ENCODE assay signal across 13 cellular contexts in genomic region chr6:43492673-43493072, GRCh38. TPM values are rescaled to one million over a fixed set of nuclear protein-coding genes. Genes with fewer than 3 reads are reported as not detected.
DNase-seq lines count a peak whose midpoint lies in the region; TF ChIP-seq lines count a peak whose summit lies in the region.
"Had no signal": no experiment of that assay in that cellular context is flagged by ENCODE, and none has a peak within 500 bp of the region (broad histone marks: within the 10 kb centered on the region; RNA-seq: fewer than 3 reads in every experiment).

No MANE protein-coding gene starts in this region.

- no peaks in the 10 kb centered on the region for H3K36me3 Mint-ChIP-seq in activated CD4-positive, alpha-beta memory T cell treated with anti-CD3 and anti-CD28 coated beads, Interleukin-2, amount 10 ng/mL, durations not matched to agents 7 days and 5 days (ENCODE audit: low read depth)
- H3K36me3 Mint-ChIP-seq in activated CD4-positive, alpha-beta memory T cell treated with anti-CD3 and anti-CD28 coated beads for 36 hours: peaks cover 2% of the 10 kb centered on the region
- H3K36me3 Mint-ChIP-seq in MCF 10A (ENCODE audit: insufficient read depth, unreplicated experiment): peaks cover 30% of the 10 kb centered on the region
- H3K36me3 Mint-ChIP-seq in activated T-helper 2 cell treated with anti-CD3 and anti-CD28 coated beads, Interferon-gamma antibody, Interleukin-2, Interleukin-4, amounts not matched to agents 10 μg/mL and 5 μg/mL and 100 μg/mL, durations not matched to agents 14 hours and 24 hours and 36 hours (ENCODE audit: low read depth): peaks cover 4% of the 10 kb centered on the region

- BruUV-seq in MCF 10A (replicated peaks; lab: Mats Ljungman, UMichigan): no TSS peak

- H3K27me3 ChIP-seq in tibial artery: no peaks in the 10 kb centered on the region
- H3K27me3 ChIP-seq: testis had no signal

- CTCF ChIA-PET in activated CD4-positive, alpha-beta memory T cell treated with anti-CD3 and anti-CD28 coated beads, Interleukin-2, amount 10 ng/mL, durations not matched to agents 7 days and 5 days (lab: Charles Lee): no interaction called here
- CTCF ChIA-PET in activated CD4-positive, alpha-beta memory T cell treated with anti-CD3 and anti-CD28 coated beads for 36 hours (lab: Charles Lee): interaction anchor here (1.0 to 4.5 kb wide), 2 partner anchors 13 to 37 kb away, joined by 3 to 40 read pairs; partner anchors contain the start of gene DLK2
- CTCF ChIA-PET in MCF 10A (lab: Yijun Ruan, JAX): interaction anchor here (0.6 to 9.0 kb wide), 5 partner anchors 7 to 232 kb away, joined by 3 to 102 read pairs (median 4); partner anchors contain the start of gene DLK2

- TF ChIP-seq CTCF in MCF 10A (IDR thresholded peaks at IDR 0.05; ENCODE audit: unreplicated experiment) (no peak), tibial artery (IDR thresholded peaks at IDR 0.05) (no peak)

- H3K9me3 Mint-ChIP-seq in activated CD4-positive, alpha-beta memory T cell treated with anti-CD3 and anti-CD28 coated beads, Interleukin-2, amount 10 ng/mL, durations not matched to agents 7 days and 5 days: no peaks in the 10 kb centered on the region
- no peaks in the 10 kb centered on the region for H3K9me3 Mint-ChIP-seq in activated CD4-positive, alpha-beta memory T cell treated with anti-CD3 and anti-CD28 coated beads for 36 hours
- no peaks in the 10 kb centered on the region for H3K9me3 Mint-ChIP-seq in MCF 10A (ENCODE audit: unreplicated experiment)
- H3K9me3 Mint-ChIP-seq in activated T-helper 2 cell treated with anti-CD3 and anti-CD28 coated beads, Interferon-gamma antibody, Interleukin-2, Interleukin-4, amounts not matched to agents 10 μg/mL and 5 μg/mL and 100 μg/mL, durations not matched to agents 14 hours and 24 hours and 36 hours: no peaks in the 10 kb centered on the region

- no peaks in the 10 kb centered on the region for H3K27me3 Mint-ChIP-seq in activated CD4-positive, alpha-beta memory T cell treated with anti-CD3 and anti-CD28 coated beads, Interleukin-2, amount 10 ng/mL, durations not matched to agents 7 days and 5 days
- no peaks in the 10 kb centered on the region for H3K27me3 Mint-ChIP-seq in activated CD4-positive, alpha-beta memory T cell treated with anti-CD3 and anti-CD28 coated beads for 36 hours
- no peaks in the 10 kb centered on the region for H3K27me3 Mint-ChIP-seq in MCF 10A (ENCODE audit: insufficient read depth, unreplicated experiment)
- H3K27me3 Mint-ChIP-seq in activated T-helper 2 cell treated with anti-CD3 and anti-CD28 coated beads, Interferon-gamma antibody, Interleukin-2, Interleukin-4, amounts not matched to agents 10 μg/mL and 5 μg/mL and 100 μg/mL, durations not matched to agents 14 hours and 24 hours and 36 hours (ENCODE audit: low read depth): no peaks in the 10 kb centered on the region

- peak overlapping the region; percentile 34 to 37 for H3K27ac ChIP-seq in tibial artery
- H3K27ac ChIP-seq: testis had no signal

- H3K4me1 Mint-ChIP-seq in activated CD4-positive, alpha-beta memory T cell treated with anti-CD3 and anti-CD28 coated beads, Interleukin-2, amount 10 ng/mL, durations not matched to agents 7 days and 5 days: peaks cover 26% of the 10 kb centered on the region
- H3K4me1 Mint-ChIP-seq in activated CD4-positive, alpha-beta memory T cell treated with anti-CD3 and anti-CD28 coated beads for 36 hours (ENCODE audit: low read depth): peaks cover 25% of the 10 kb centered on the region
- peaks cover 64% of the 10 kb centered on the region for H3K4me1 Mint-ChIP-seq in MCF 10A (ENCODE audit: insufficient read depth, unreplicated experiment)
- peaks cover 11% of the 10 kb centered on the region for H3K4me1 Mint-ChIP-seq in activated T-helper 2 cell treated with anti-CD3 and anti-CD28 coated beads, Interferon-gamma antibody, Interleukin-2, Interleukin-4, amounts not matched to agents 10 μg/mL and 5 μg/mL and 100 μg/mL, durations not matched to agents 14 hours and 24 hours and 36 hours (ENCODE audit: low read depth)

- H3K27ac Mint-ChIP-seq in activated CD4-positive, alpha-beta memory T cell treated with anti-CD3 and anti-CD28 coated beads, Interleukin-2, amount 10 ng/mL, durations not matched to agents 7 days and 5 days: peak overlapping the region; percentile 36
- H3K27ac Mint-ChIP-seq in activated CD4-positive, alpha-beta memory T cell treated with anti-CD3 and anti-CD28 coated beads for 36 hours: no peak overlapping the region
- H3K27ac Mint-ChIP-seq in MCF 10A (ENCODE audit: low read depth, unreplicated experiment): peak overlapping the region; percentile 50
- H3K27ac Mint-ChIP-seq in activated T-helper 2 cell treated with anti-CD3 and anti-CD28 coated beads, Interferon-gamma antibody, Interleukin-2, Interleukin-4, amounts not matched to agents 10 μg/mL and 5 μg/mL and 100 μg/mL, durations not matched to agents 14 hours and 24 hours and 36 hours: no peak overlapping the region

- peaks cover 0 to 51% (median 41%) of the 10 kb centered on the region in 4 donors for H3K4me1 ChIP-seq in tibial artery

- no peak overlapping the region for H3K4me3 Mint-ChIP-seq in activated CD4-positive, alpha-beta memory T cell treated with anti-CD3 and anti-CD28 coated beads, Interleukin-2, amount 10 ng/mL, durations not matched to agents 7 days and 5 days
- H3K4me3 Mint-ChIP-seq in activated CD4-positive, alpha-beta memory T cell treated with anti-CD3 and anti-CD28 coated beads for 36 hours: no peak overlapping the region
- H3K4me3 Mint-ChIP-seq in MCF 10A (ENCODE audit: unreplicated experiment): peak overlapping the region; percentile 45
- H3K4me3 Mint-ChIP-seq in activated T-helper 2 cell treated with anti-CD3 and anti-CD28 coated beads, Interferon-gamma antibody, Interleukin-2, Interleukin-4, amounts not matched to agents 10 μg/mL and 5 μg/mL and 100 μg/mL, durations not matched to agents 14 hours and 24 hours and 36 hours (ENCODE audit: low read depth): no peak overlapping the region

- no peaks in the 10 kb centered on the region for H3K9me3 ChIP-seq in tibial artery
- H3K9me3 ChIP-seq: testis had no signal

- H3K36me3 ChIP-seq in tibial artery: peaks cover 4 to 17% (median 5%) of the 10 kb centered on the region in 3 donors

- intact Hi-C loops in activated CD4-positive, alpha-beta memory T cell treated with anti-CD3 and anti-CD28 coated beads for 36 hours (cut with micrococcal nuclease): no loop called here
- intact Hi-C loops in MCF 10A (cut with micrococcal nuclease) (no loop called here), tibial artery (cut with DNase I; ENCODE audit: low total_unique reads) (no loop called here)
- intact Hi-C loops in activated T-helper 2 cell treated with anti-CD3 and anti-CD28 coated beads, Interferon-gamma antibody, Interleukin-2, Interleukin-4, amounts not matched to agents 10 μg/mL and 5 μg/mL and 100 μg/mL, durations not matched to agents 14 hours and 24 hours and 36 hours (cut with micrococcal nuclease): no loop called here

- POLR2A ChIA-PET in activated CD4-positive, alpha-beta memory T cell treated with anti-CD3 and anti-CD28 coated beads, Interleukin-2, amount 10 ng/mL, durations not matched to agents 7 days and 5 days (lab: Charles Lee): interaction anchor here (0.9 kb wide), 1 partner anchor 15 kb away, joined by 3 read pairs; no protein-coding TSS in a partner anchor
- POLR2A ChIA-PET in activated CD4-positive, alpha-beta memory T cell treated with anti-CD3 and anti-CD28 coated beads for 36 hours (lab: Charles Lee): interaction anchor here (1.4 kb wide), 1 partner anchor 45 kb away, joined by 3 read pairs; no protein-coding TSS in a partner anchor
- POLR2A ChIA-PET in MCF 10A (lab: Yijun Ruan, JAX): interaction anchor here (0.6 to 9.6 kb wide), 13 partner anchors 11 to 325 kb away, joined by 3 to 209 read pairs (median 4); partner anchors contain the start of genes ABCC10, DLK2, GTPBP2 and POLR1C

- no peak for DNase-seq in activated CD4-positive, alpha-beta memory T cell treated with anti-CD3 and anti-CD28 coated beads, Interleukin-2, amount 10 ng/mL, durations not matched to agents 7 days and 5 days
- no peak for DNase-seq in activated CD4-positive, alpha-beta memory T cell treated with anti-CD3 and anti-CD28 coated beads for 36 hours
- DNase-seq in MCF 10A (ENCODE audit: unreplicated experiment) (no peak), iris pigment epithelial cell (ENCODE audit: low read depth) (peak; percentile 37), tibial artery (no peak), DMS79 (lab: John Stamatoyannopoulos, UW) (no peak), glomerular visceral epithelial cell (ENCODE audit: extremely low spot score) (no peak)
- DNase-seq in activated T-helper 2 cell treated with anti-CD3 and anti-CD28 coated beads, Interferon-gamma antibody, Interleukin-2, Interleukin-4, amounts not matched to agents 10 μg/mL and 5 μg/mL and 100 μg/mL, durations not matched to agents 14 hours and 24 hours and 36 hours (ENCODE audit: low spot score): no peak
- DNase-seq: 8988T, cerebellar nuclear complex, NCI-H1436 had no signal

- no peak overlapping the region for H3K4me3 ChIP-seq in tibial artery
- H3K4me3 ChIP-seq: lung, testis had no signal

RNA-seq across cellular contexts. Expression of gene TJAP1, which starts 15.3 kb away (rescaled TPM):
- 10 to 100 TPM; 34.7 to 36.6 TPM for total RNA-seq in activated CD4-positive, alpha-beta memory T cell treated with anti-CD3 and anti-CD28 coated beads, Interleukin-2, amount 10 ng/mL, durations not matched to agents 7 days and 5 days
- total RNA-seq in activated CD4-positive, alpha-beta memory T cell treated with anti-CD3 and anti-CD28 coated beads for 36 hours: 10 to 100 TPM; 30.5 to 36.2 TPM
- 70.9 and 78.9 TPM in 2 replicates for total RNA-seq in MCF 10A (2022)
- 36.0 and 42.7 TPM in 2 replicates for total RNA-seq in activated T-helper 2 cell treated with anti-CD3 and anti-CD28 coated beads, Interferon-gamma antibody, Interleukin-2, Interleukin-4, amounts not matched to agents 10 μg/mL and 5 μg/mL and 100 μg/mL, durations not matched to agents 14 hours and 24 hours and 36 hours

RNA-seq across cellular contexts. Expression of gene LRRC73, which starts 17.5 kb away (rescaled TPM):
- under 1 TPM; 0.23 to 0.25 TPM for total RNA-seq in activated CD4-positive, alpha-beta memory T cell treated with anti-CD3 and anti-CD28 coated beads, Interleukin-2, amount 10 ng/mL, durations not matched to agents 7 days and 5 days
- total RNA-seq in activated CD4-positive, alpha-beta memory T cell treated with anti-CD3 and anti-CD28 coated beads for 36 hours: under 1 TPM in 1 of 2 experiments, not detected in 1; 0.12 TPM
- total RNA-seq in MCF 10A (2022): 0.37 and 1.2 TPM in 2 replicates
- 0.11 and 0.21 TPM in 2 replicates for total RNA-seq in activated T-helper 2 cell treated with anti-CD3 and anti-CD28 coated beads, Interferon-gamma antibody, Interleukin-2, Interleukin-4, amounts not matched to agents 10 μg/mL and 5 μg/mL and 100 μg/mL, durations not matched to agents 14 hours and 24 hours and 36 hours

RNA-seq across cellular contexts. Expression of gene YIPF3, which starts 24.1 kb away (rescaled TPM):
- 10 to 100 TPM; 71.5 to 77.4 TPM for total RNA-seq in activated CD4-positive, alpha-beta memory T cell treated with anti-CD3 and anti-CD28 coated beads, Interleukin-2, amount 10 ng/mL, durations not matched to agents 7 days and 5 days
- total RNA-seq in activated CD4-positive, alpha-beta memory T cell treated with anti-CD3 and anti-CD28 coated beads for 36 hours: 10 to 100 TPM; 38.3 to 39.3 TPM
- total RNA-seq in MCF 10A (2022): 65.1 and 72.9 TPM in 2 replicates
- 51.7 and 59.0 TPM in 2 replicates for total RNA-seq in activated T-helper 2 cell treated with anti-CD3 and anti-CD28 coated beads, Interferon-gamma antibody, Interleukin-2, Interleukin-4, amounts not matched to agents 10 μg/mL and 5 μg/mL and 100 μg/mL, durations not matched to agents 14 hours and 24 hours and 36 hours

RNA-seq across cellular contexts. Expression of gene POLR1C, which starts 24.2 kb away (rescaled TPM):
- 10 to 100 TPM; 24.1 to 24.3 TPM for total RNA-seq in activated CD4-positive, alpha-beta memory T cell treated with anti-CD3 and anti-CD28 coated beads, Interleukin-2, amount 10 ng/mL, durations not matched to agents 7 days and 5 days
- total RNA-seq in activated CD4-positive, alpha-beta memory T cell treated with anti-CD3 and anti-CD28 coated beads for 36 hours: 10 to 100 TPM; 46.8 to 49.5 TPM
- 54.9 and 63.6 TPM in 2 replicates for total RNA-seq in MCF 10A (2022)
- 60.8 and 63.8 TPM in 2 replicates for total RNA-seq in activated T-helper 2 cell treated with anti-CD3 and anti-CD28 coated beads, Interferon-gamma antibody, Interleukin-2, Interleukin-4, amounts not matched to agents 10 μg/mL and 5 μg/mL and 100 μg/mL, durations not matched to agents 14 hours and 24 hours and 36 hours

RNA-seq across cellular contexts. Expression of gene DLK2, which starts 37.3 kb away (rescaled TPM):
- under 1 TPM; 0.18 to 0.50 TPM for total RNA-seq in activated CD4-positive, alpha-beta memory T cell treated with anti-CD3 and anti-CD28 coated beads, Interleukin-2, amount 10 ng/mL, durations not matched to agents 7 days and 5 days
- 1 to 10 TPM; 1.6 TPM for total RNA-seq in activated CD4-positive, alpha-beta memory T cell treated with anti-CD3 and anti-CD28 coated beads for 36 hours
- total RNA-seq in MCF 10A (2022): 13.6 and 30.2 TPM in 2 replicates
- total RNA-seq in activated T-helper 2 cell treated with anti-CD3 and anti-CD28 coated beads, Interferon-gamma antibody, Interleukin-2, Interleukin-4, amounts not matched to agents 10 μg/mL and 5 μg/mL and 100 μg/mL, durations not matched to agents 14 hours and 24 hours and 36 hours: 2.1 and 2.5 TPM in 2 replicates

Comparison
In these comparisons a context has a peak if more than half of its experiments do, and no peak if none do; other contexts are left out.
1. H3K27ac Mint-ChIP-seq: peak in activated CD4-positive, alpha-beta memory T cell treated with anti-CD3 and anti-CD28 coated beads, Interleukin-2, amount 10 ng/mL, durations not matched to agents 7 days and 5 days (single experiment) and MCF 10A (single experiment); none in activated CD4-positive, alpha-beta memory T cell treated with anti-CD3 and anti-CD28 coated beads for 36 hours (single experiment) and activated T-helper 2 cell treated with anti-CD3 and anti-CD28 coated beads, Interferon-gamma antibody, Interleukin-2, Interleukin-4, amounts not matched to agents 10 μg/mL and 5 μg/mL and 100 μg/mL, durations not matched to agents 14 hours and 24 hours and 36 hours (single experiment).